ENCODE assay signal across 19 cellular contexts in the genomic region with DNA sequence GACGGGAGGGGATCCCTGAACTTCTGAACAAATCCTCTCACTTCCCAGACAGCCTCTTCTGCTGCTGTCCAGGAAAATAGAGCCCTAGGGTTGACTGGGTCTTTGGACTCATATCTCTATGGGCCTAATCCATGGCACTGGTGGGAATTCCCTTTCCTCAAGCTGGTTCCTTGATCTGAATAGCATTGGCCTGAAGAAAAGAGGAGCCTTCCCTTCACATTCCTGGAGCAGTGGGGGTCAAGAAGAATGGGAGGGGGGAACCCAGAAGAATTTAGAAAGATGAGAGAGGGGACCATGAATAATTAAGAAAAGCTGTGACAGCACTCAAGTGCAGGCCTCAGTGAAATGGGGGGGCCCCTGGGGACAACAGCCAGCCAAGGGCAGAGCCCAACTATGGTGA.
"Had no signal": no experiment of that assay in that cellular context is flagged by ENCODE, and none has a peak within 500 bp of the region (broad histone marks: within the 10 kb centered on the region; RNA-seq: fewer than 3 reads in every experiment).

No MANE protein-coding gene starts in this region.

- H3K4me3 Mint-ChIP-seq: activated naive CD8-positive, alpha-beta T cell treated with anti-CD3 and anti-CD28 coated beads, Interleukin-2, amount 10 ng/mL, durations not matched to agents 7 days and 5 days; natural killer cell had no signal

- DNase-seq: activated naive CD4-positive, alpha-beta T cell; activated naive CD8-positive, alpha-beta T cell treated with anti-CD3 and anti-CD28 coated beads, Interleukin-2, amount 10 ng/mL, durations not matched to agents 7 days and 5 days; anterior cingulate cortex; brain microvascular endothelial cell; cortex of kidney; effector CD4-positive, alpha-beta T cell; foreskin fibroblast; glutamatergic neuron; hypothalamus; mucosa of descending colon; natural killer cell; right cardiac atrium; small intestine; stimulated activated CD4-positive, alpha-beta T cell treated with anti-CD3 and anti-CD28 coated beads, Interleukin-4, amount 100 ng/mL, for 4 hours; stimulated activated CD8-positive, alpha-beta memory T cell treated with anti-CD3 and anti-CD28 coated beads, Interleukin-4, amount 100 ng/mL, for 48 hours; stimulated activated naive CD8-positive, alpha-beta T cell treated with anti-CD3 and anti-CD28 coated beads, Interleukin-15, Interleukin-2, amounts not matched to agents 100 U/mL and 50 U/mL, for 24 hours; T-helper 2 cell; testis had no signal

- H3K27ac ChIP-seq: brain microvascular endothelial cell, testis had no signal

- H3K4me1 ChIP-seq: testis had no signal

- H3K4me3 ChIP-seq: mucosa of descending colon, testis had no signal

- H3K27me3 Mint-ChIP-seq: activated naive CD8-positive, alpha-beta T cell treated with anti-CD3 and anti-CD28 coated beads, Interleukin-2, amount 10 ng/mL, durations not matched to agents 7 days and 5 days had no signal

- ATAC-seq: mucosa of descending colon; natural killer cell; stimulated activated naive CD8-positive, alpha-beta T cell treated with anti-CD3 and anti-CD28 coated beads, Interleukin-15, Interleukin-2, amounts not matched to agents 100 U/mL and 50 U/mL, for 24 hours had no signal

- H3K27ac Mint-ChIP-seq: activated naive CD8-positive, alpha-beta T cell treated with anti-CD3 and anti-CD28 coated beads, Interleukin-2, amount 10 ng/mL, durations not matched to agents 7 days and 5 days; natural killer cell; progenitor cell of endocrine pancreas had no signal

- H3K27me3 ChIP-seq: brain microvascular endothelial cell, testis had no signal

- H3K36me3 Mint-ChIP-seq: activated naive CD8-positive, alpha-beta T cell treated with anti-CD3 and anti-CD28 coated beads, Interleukin-2, amount 10 ng/mL, durations not matched to agents 7 days and 5 days; natural killer cell had no signal

- H3K4me1 Mint-ChIP-seq: activated naive CD8-positive, alpha-beta T cell treated with anti-CD3 and anti-CD28 coated beads, Interleukin-2, amount 10 ng/mL, durations not matched to agents 7 days and 5 days; natural killer cell had no signal

- H3K9me3 Mint-ChIP-seq: activated naive CD8-positive, alpha-beta T cell treated with anti-CD3 and anti-CD28 coated beads, Interleukin-2, amount 10 ng/mL, durations not matched to agents 7 days and 5 days; natural killer cell had no signal

- H3K9me3 ChIP-seq: mucosa of descending colon, testis had no signal
